Comparison of ENCODE assay signal across 21 cellular contexts in the genomic region with DNA sequence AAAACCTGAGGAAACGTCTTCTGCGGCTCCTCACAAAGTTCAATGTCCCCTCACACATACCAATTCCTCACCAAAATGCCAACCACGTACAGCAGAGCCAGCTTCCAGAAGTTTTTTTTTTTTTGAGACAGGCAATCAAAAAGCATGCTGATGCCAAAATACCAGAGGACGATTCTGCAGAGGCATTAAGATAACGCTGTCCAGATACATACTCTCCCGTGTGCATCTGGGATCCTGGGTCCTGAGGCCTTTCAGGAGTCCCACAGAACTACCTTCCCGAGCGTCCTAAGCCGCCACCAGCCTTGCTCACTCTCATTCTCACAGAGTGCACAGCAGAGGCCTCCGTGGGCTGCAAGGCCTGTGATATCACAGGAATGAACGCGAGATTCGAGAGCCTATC. TPM values are rescaled to one million over a fixed set of nuclear protein-coding genes. Genes with fewer than 3 reads are reported as not detected.
DNase-seq lines count a peak whose midpoint lies in the region; ATAC-seq and TF ChIP-seq lines count a peak whose summit lies in the region.
"Had no signal": no experiment of that assay in that cellular context is flagged by ENCODE, and none has a peak within 500 bp of the region (broad histone marks: within the 10 kb centered on the region; RNA-seq: fewer than 3 reads in every experiment).

No MANE protein-coding gene starts in this region.

- peak overlapping the region in 11 of 12 donors; percentile 8 to 97 (median 74) for H3K27ac ChIP-seq in heart left ventricle
- H3K27ac ChIP-seq in mesodermal cell (ENCODE audit: low read depth, low read length, severe bottlenecking), result peak overlapping the region; percentile 29
- H3K27ac ChIP-seq in testis, result peak overlapping the region; percentile 16 to 28
- H3K27ac ChIP-seq: HL-60 had no signal

- peak overlapping the region in 1 of 7 donors; percentile 25 for H3K27ac Mint-ChIP-seq in CD14-positive monocyte

- 49 to 64% (median 58%) methylated on average over 13 of the region's 13 CpGs for WGBS in heart left ventricle, 4 donors
- WGBS in mesodermal cell (ENCODE audit: insufficient coverage in 2 of 2), 2 experiments, result 93 to 98% methylated on average over 9 of the region's 13 CpGs
- 53 to 82% methylated on average over 13 of the region's 13 CpGs for WGBS in testis, 2 donors

- H3K4me3 Mint-ChIP-seq in CD14-positive monocyte, result no peak overlapping the region

- TF ChIP-seq CTCF in heart left ventricle (IDR thresholded peaks at IDR 0.05), result no peak
- no peak for TF ChIP-seq CTCF in testis (IDR thresholded peaks at IDR 0.05)
- TF ChIP-seq CTCF in CD14-positive monocyte (IDR thresholded peaks at IDR 0.05), result no peak

- H3K27me3 ChIP-seq in heart left ventricle, result no peaks in the 10 kb centered on the region
- no peaks in the 10 kb centered on the region for H3K27me3 ChIP-seq in testis

- peaks cover 17 to 34% of the 10 kb centered on the region in 2 donors for H3K36me3 Mint-ChIP-seq in CD14-positive monocyte

- H3K9me3 Mint-ChIP-seq in CD14-positive monocyte, result no peaks in the 10 kb centered on the region

- ATAC-seq in SK-N-SH treated with all-trans-retinoic acid at 6 μM for 48 hours, result no peak
- peak; percentile 2 to 18 (median 9) for ATAC-seq in heart left ventricle

- H3K4me1 ChIP-seq in heart left ventricle (peaks cover 0 to 68% (median 26%) of the 10 kb centered on the region in 12 donors), mesodermal cell (ENCODE audit: control insufficient read depth, insufficient read depth, low read length, poor library complexity, severe bottlenecking) (peaks cover 11% of the 10 kb centered on the region), testis (peaks cover 22% of the 10 kb centered on the region)

- peak in 1 of 5 donors; percentile 49 for DNase-seq in heart left ventricle
- DNase-seq in testis, result no peak
- DNase-seq in NCI-H187 treated with DMSO at 0.1 percent for 48 hours (lab: John Stamatoyannopoulos, UW), result no peak
- no peak for DNase-seq in activated CD8-positive, alpha-beta memory T cell treated with anti-CD3 and anti-CD28 coated beads for 24 hours
- no peak for DNase-seq in CD14-positive monocyte (ENCODE audit: low spot score)
- DNase-seq: AML-193, DMS79 treated with DMSO at 0.1 percent for 48 hours, H7, IMR-90, Karpas-422, MM.1S, NCI-H1092 treated with DMSO at 0.1 percent for 48 hours, NCI-H146, NCI-H2081, NCI-H510A, NCI-H774, OCI-M1, SIG-M5 had no signal

- H3K27me3 Mint-ChIP-seq in CD14-positive monocyte (ENCODE audit: low read depth in 3 of 3), result peaks cover 0 to 1% (median 0%) of the 10 kb centered on the region in 3 donors

- H3K4me3 ChIP-seq in heart left ventricle, result peak overlapping the region in 5 of 12 donors; percentile 34 to 43 (median 39)
- no peak overlapping the region for H3K4me3 ChIP-seq in mesodermal cell (ENCODE audit: extremely low read depth, insufficient read depth, low read length, poor library complexity, severe bottlenecking)
- H3K4me3 ChIP-seq in testis, result no peak overlapping the region

- TF ChIP-seq POLR2A in heart left ventricle (IDR thresholded peaks at IDR 0.05) (no peak), testis (IDR thresholded peaks at IDR 0.05) (no peak)

- intact Hi-C loops in heart left ventricle (cut with DNase I), result no loop called here
- intact Hi-C loops in testis (cut with DNase I; ENCODE audit: low total_unique reads), result no loop called here
- intact Hi-C loops in CD14-positive monocyte (cut with micrococcal nuclease), result no loop called here

- H3K36me3 ChIP-seq in heart left ventricle (peaks cover 0 to 10% (median 2%) of the 10 kb centered on the region in 9 donors), mesodermal cell (ENCODE audit: control insufficient read depth, insufficient read depth, low read length) (peaks cover 36% of the 10 kb centered on the region), testis (ENCODE audit: low read depth, missing control alignments) (no peaks in the 10 kb centered on the region)

- peaks cover 28% of the 10 kb centered on the region for H3K4me1 Mint-ChIP-seq in CD14-positive monocyte

- no peaks in the 10 kb centered on the region for H3K9me3 ChIP-seq in heart left ventricle
- H3K9me3 ChIP-seq in mesodermal cell (ENCODE audit: control insufficient read depth, low read length), result no peaks in the 10 kb centered on the region
- no peaks in the 10 kb centered on the region for H3K9me3 ChIP-seq in testis

TF ChIP-seq in SK-N-SH treated with all-trans-retinoic acid at 6 μM for 48 hours, 23 proteins besides CTCF, POLR2A, EP300 and RAD21:
- peak; percentile 66; the same call in 1 of the 2 replicates for TF ChIP-seq TSHZ2 (CRISPR knock-in tag; IDR thresholded peaks at IDR 0.05)
- no peak for TF ChIP-seq PPARA (CRISPR knock-in tag; IDR thresholded peaks at IDR 0.05; ENCODE audit: borderline replicate concordance)
- no peak for TF ChIP-seq ZNF70 (CRISPR knock-in tag; IDR thresholded peaks at IDR 0.05)
- peak; percentile 44 for TF ChIP-seq TCF4 (CRISPR knock-in tag; IDR thresholded peaks at IDR 0.05; ENCODE audit: borderline replicate concordance)
- no peak for TF ChIP-seq ZNF565 (CRISPR knock-in tag; conservative IDR thresholded peaks at IDR 0.05; ENCODE audit: low read depth)
- no peak for TF ChIP-seq CREB5 (CRISPR knock-in tag; IDR thresholded peaks at IDR 0.05; ENCODE audit: low read depth)

RNA-seq across cellular contexts. Expression of gene DCUN1D2, which starts 5.0 kb away (rescaled TPM):
- 100 to 1,000 TPM in 7 of 9 donors, 10 to 100 TPM in 2; 95.4 to 247 (median 159) TPM for total RNA-seq in heart left ventricle
- 10 to 100 TPM; 68.7 to 83.9 TPM for polyA plus RNA-seq in heart left ventricle
- polyA plus RNA-seq in mesodermal cell (2013, experiment 1 of 2), result 11.8 TPM
- polyA plus RNA-seq in mesodermal cell (2013, experiment 2 of 2), result 12.2 TPM
- total RNA-seq in testis, result 10 to 100 TPM; 65.9 to 78.5 TPM
- polyA plus RNA-seq in testis (ENCODE audit: insufficient read depth, low read depth, low replicate concordance), result 16.3 TPM
- polyA plus RNA-seq in CD14-positive monocyte, result 1 to 10 TPM; 3.1 to 6.1 TPM

RNA-seq across cellular contexts. Expression of gene ADPRHL1, which starts 32.3 kb away (rescaled TPM):
- total RNA-seq in heart left ventricle, result 100 to 1,000 TPM; 329 to 774 (median 572) TPM
- 100 to 1,000 TPM; 160 to 252 TPM for polyA plus RNA-seq in heart left ventricle
- 0.48 TPM for polyA plus RNA-seq in mesodermal cell (2013, experiment 1 of 2)
- 0.30 TPM for polyA plus RNA-seq in mesodermal cell (2013, experiment 2 of 2)
- total RNA-seq in testis, result 1 to 10 TPM; 6.6 to 9.3 TPM
- polyA plus RNA-seq in testis (ENCODE audit: insufficient read depth, low read depth, low replicate concordance), result 6.2 TPM
- polyA plus RNA-seq in CD14-positive monocyte, result under 1 TPM; 0.15 to 0.27 TPM

Comparison
In these comparisons a context has a peak if more than half of its experiments do, and no peak if none do; other contexts are left out.
1. H3K27ac ChIP-seq: peak in every context shown above with its lines; median percentile 74 in heart left ventricle; 29 in mesodermal cell; 22 in testis.
2. RNA of gene ADPRHL1, which starts 32.3 kb away (polyA plus RNA-seq): 160 to 252 TPM in heart left ventricle; 6.2 TPM in testis (single experiment) and 0.15 to 0.27 TPM in CD14-positive monocyte; every median in the first group is over 10 times any median in the second.